17 cellular contexts compared by ENCODE assay signal in genomic region chr5:143577554-143577953, GRCh38.
DNase-seq lines count a peak whose midpoint lies in the region; ATAC-seq and TF ChIP-seq lines count a peak whose summit lies in the region.
"Had no signal": no experiment of that assay in that cellular context is flagged by ENCODE, and none has a peak within 500 bp of the region (broad histone marks: within the 10 kb centered on the region; RNA-seq: fewer than 3 reads in every experiment).

No MANE protein-coding gene starts in this region.

- no peak overlapping the region for H2AFZ ChIP-seq in SK-N-SH (ENCODE audit: low read depth)
- H2AFZ ChIP-seq in osteoblast (ENCODE audit: low read length), result peak overlapping the region; percentile 31

- no peak for TF ChIP-seq POLR2A in breast epithelium (IDR thresholded peaks at IDR 0.05)

- in situ Hi-C loops in ACHN (cut with HindIII; ENCODE audit: low pct_ligation_motif_present, low pct_unique_long_range_greater_than_20kb, low sequenced_read_pairs), result no loop called here

- no peaks in the 10 kb centered on the region for H3K27me3 Mint-ChIP-seq in MCF 10A (ENCODE audit: insufficient read depth, unreplicated experiment)

- H3K27ac Mint-ChIP-seq in MCF 10A (ENCODE audit: low read depth, unreplicated experiment), result peak overlapping the region; percentile 61
- H3K27ac Mint-ChIP-seq: CD8-positive, alpha-beta T cell had no signal

- TF ChIP-seq CTCF in MCF 10A (IDR thresholded peaks at IDR 0.05; ENCODE audit: unreplicated experiment) (no peak), breast epithelium (IDR thresholded peaks at IDR 0.05) (no peak), SK-N-SH (IDR thresholded peaks at IDR 0.05) (no peak), osteoblast (IDR thresholded peaks at IDR 0.05; ENCODE audit: extremely low read depth, low read depth, low read length) (no peak)

- H3K4me3 ChIP-seq in breast epithelium (no peak overlapping the region), SK-N-SH (ENCODE audit: low read depth in 2 of 2, low read length in 1 of 2) (no peak overlapping the region), osteoblast (ENCODE audit: insufficient read depth, low read length) (no peak overlapping the region)
- H3K4me3 ChIP-seq: K562, SJSA1 had no signal

- H3K36me3 Mint-ChIP-seq in MCF 10A (ENCODE audit: insufficient read depth, unreplicated experiment), result no peaks in the 10 kb centered on the region
- H3K36me3 Mint-ChIP-seq: CD8-positive, alpha-beta T cell had no signal

- CTCF ChIA-PET in MCF 10A (lab: Yijun Ruan, JAX) (interaction anchor here (0.9 to 1.7 kb wide), 3 partner anchors 11 to 173 kb away, joined by 3 to 4 read pairs (median 3); no protein-coding TSS in a partner anchor), SK-N-SH (lab: Yijun Ruan, JAX) (no interaction called here)

- H3K27ac ChIP-seq in breast epithelium (no peak overlapping the region), SK-N-SH (ENCODE audit: low read depth in 2 of 2, low read length in 1 of 2) (peak overlapping the region; percentile 40 to 60; a peak in 3 of 4 replicates), osteoblast (ENCODE audit: low read depth, low read length) (peak overlapping the region; percentile 6)
- H3K27ac ChIP-seq: 22Rv1, RWPE1, SJSA1 had no signal

- TF ChIP-seq RAD21 in SK-N-SH (IDR thresholded peaks at IDR 0.05; ENCODE audit: low read length), result no peak

- intact Hi-C loops in MCF 10A (cut with micrococcal nuclease), result no loop called here
- intact Hi-C loops in breast epithelium (cut with DNase I; ENCODE audit: low total_unique reads), result no loop called here

- DNase-seq in MCF 10A (ENCODE audit: unreplicated experiment) (no peak), breast epithelium (ENCODE audit: low spot score in 2 of 2) (no peak), SK-N-SH (no peak), fibroblast of peridontal ligament (ENCODE audit: extremely low read depth) (peak; percentile 49), osteoblast (ENCODE audit: insufficient read length, low spot score, missing footprints) (peak; percentile 41), NCI-H1436 treated with DMSO at 0.1 percent for 48 hours (lab: John Stamatoyannopoulos, UW) (no peak), ACHN (no peak)
- DNase-seq: CD8-positive, alpha-beta T cell; NCI-H1048; NCI-H2227 treated with DMSO at 0.1 percent for 48 hours; NCI-H526 treated with DMSO at 0.1 percent for 48 hours had no signal

- H3K4me1 Mint-ChIP-seq in MCF 10A (ENCODE audit: insufficient read depth, unreplicated experiment), result peaks cover 12% of the 10 kb centered on the region

- POLR2A ChIA-PET in MCF 10A (lab: Yijun Ruan, JAX), result interaction anchor here (0.6 to 2.3 kb wide), 5 partner anchors 15 to 127 kb away, joined by 3 to 6 read pairs (median 3); no protein-coding TSS in a partner anchor
- POLR2A ChIA-PET in SK-N-SH (lab: Yijun Ruan, JAX), result no interaction called here

- H3K9me3 Mint-ChIP-seq in MCF 10A (ENCODE audit: unreplicated experiment), result no peaks in the 10 kb centered on the region
- H3K9me3 Mint-ChIP-seq: CD8-positive, alpha-beta T cell had no signal

- H3K27me3 ChIP-seq in breast epithelium (no peaks in the 10 kb centered on the region), SK-N-SH (ENCODE audit: insufficient read depth) (no peaks in the 10 kb centered on the region), osteoblast (ENCODE audit: insufficient read depth, low read length) (no peaks in the 10 kb centered on the region)
- H3K27me3 ChIP-seq: SJSA1 had no signal

- no peak for TF ChIP-seq EP300 in SK-N-SH (IDR thresholded peaks at IDR 0.05; ENCODE audit: borderline replicate concordance in 1 of 2, low read depth in 1 of 2, low read length in 1 of 2)

- no TSS peak for BruUV-seq in MCF 10A (replicated peaks; lab: Mats Ljungman, UMichigan)

- peaks cover 18% of the 10 kb centered on the region for H3F3A ChIP-seq in SK-N-SH (replicated peaks; ENCODE audit: insufficient read depth)

- H3K36me3 ChIP-seq in breast epithelium (no peaks in the 10 kb centered on the region), SK-N-SH (replicated peaks in 1 of 2; ENCODE audit: control insufficient read depth in 1 of 2, insufficient read depth in 2 of 2, low read length in 1 of 2) (no peaks in the 10 kb centered on the region), osteoblast (ENCODE audit: insufficient read depth, low read length) (no peaks in the 10 kb centered on the region)
- H3K36me3 ChIP-seq: SJSA1 had no signal

- H3K9me3 ChIP-seq in breast epithelium (no peaks in the 10 kb centered on the region), SK-N-SH (no peaks in the 10 kb centered on the region), osteoblast (ENCODE audit: low read depth, low read length) (no peaks in the 10 kb centered on the region)
- H3K9me3 ChIP-seq: SJSA1 had no signal

- H3K79me2 ChIP-seq in SK-N-SH (ENCODE audit: insufficient read depth) (no peaks in the 10 kb centered on the region), osteoblast (ENCODE audit: insufficient read depth, low read length) (no peaks in the 10 kb centered on the region)

- no peak overlapping the region for H3K4me3 Mint-ChIP-seq in MCF 10A (ENCODE audit: unreplicated experiment)
- H3K4me3 Mint-ChIP-seq: CD8-positive, alpha-beta T cell had no signal

- H4K20me1 ChIP-seq in SK-N-SH (ENCODE audit: insufficient read depth), result no peaks in the 10 kb centered on the region
- no peaks in the 10 kb centered on the region for H4K20me1 ChIP-seq in osteoblast (ENCODE audit: insufficient read depth, low read length)

- no peak overlapping the region for H3K4me2 ChIP-seq in SK-N-SH
- H3K4me2 ChIP-seq in osteoblast (ENCODE audit: insufficient read depth, low read length), result no peak overlapping the region

- no peaks in the 10 kb centered on the region for H3K4me1 ChIP-seq in breast epithelium
- H3K4me1 ChIP-seq in SK-N-SH (ENCODE audit: control insufficient read depth in 1 of 2, insufficient read depth in 2 of 2, low read depth in 1 of 2, low read length in 1 of 2), result peaks cover 0 to 13% of the 10 kb centered on the region in 2 experiments; a peak in 1 of 4 replicates
- peaks cover 16% of the 10 kb centered on the region for H3K4me1 ChIP-seq in osteoblast (ENCODE audit: insufficient read depth, low read length)

- H3K9me2 ChIP-seq in SK-N-SH, result no peaks in the 10 kb centered on the region

- no peak overlapping the region for H3K9ac ChIP-seq in SK-N-SH

- no peak for ATAC-seq in GM21529 (IDR thresholded peaks at IDR 0.05; ENCODE audit: unreplicated experiment)
- ATAC-seq: CD8-positive, alpha-beta T cell; HCT116; K562 had no signal

TF ChIP-seq in SK-N-SH, 30 proteins besides CTCF, POLR2A, EP300 and RAD21:
- no peak for TF ChIP-seq GATA2 (CRISPR knock-in tag; IDR thresholded peaks at IDR 0.05)
- TF ChIP-seq CHD2 (IDR thresholded peaks at IDR 0.05; ENCODE audit: low read length, partially characterized antibody), result no peak
- no peak for TF ChIP-seq PBX3 (IDR thresholded peaks at IDR 0.05)
- TF ChIP-seq JUND (IDR thresholded peaks at IDR 0.05), result no peak
- TF ChIP-seq MAX (IDR thresholded peaks at IDR 0.05; ENCODE audit: low read depth), result no peak
- no peak for TF ChIP-seq GABPA (IDR thresholded peaks at IDR 0.05; ENCODE audit: low read depth)
- TF ChIP-seq FOSL2 (IDR thresholded peaks at IDR 0.05; ENCODE audit: borderline replicate concordance, low read depth), result no peak
- no peak for TF ChIP-seq ZBTB33 (IDR thresholded peaks at IDR 0.05; ENCODE audit: borderline replicate concordance, low read depth)
- no peak for TF ChIP-seq TAF1 (IDR thresholded peaks at IDR 0.05; ENCODE audit: borderline replicate concordance, low read depth, low read length)
TF ChIP-seq in SK-N-SH: peak in this region for 0.

Comparison
In these comparisons a context has a peak if more than half of its experiments do, and no peak if none do; other contexts are left out.
1. DNase-seq: peak in fibroblast of peridontal ligament (single experiment) and osteoblast (single experiment); none in MCF 10A (single experiment), breast epithelium (0 of 2), SK-N-SH (single experiment), NCI-H1436 treated with DMSO at 0.1 percent for 48 hours (single experiment) and ACHN (single experiment).
2. H3K27ac ChIP-seq: peak in SK-N-SH (2 of 2) and osteoblast (single experiment); none in breast epithelium (0 of 2).